24 cellular contexts compared by ENCODE assay signal in genomic region chr9:17148324-17148723, GRCh38.
"Had no signal": no experiment of that assay in that cellular context is flagged by ENCODE, and none has a peak within 500 bp of the region (broad histone marks: within the 10 kb centered on the region; RNA-seq: fewer than 3 reads in every experiment).

No MANE protein-coding gene starts in this region.

- H3K4me3 ChIP-seq: hepatocyte, left ventricle myocardium inferior, lung, mucosa of descending colon, ovary, right atrium auricular region, right lobe of liver, smooth muscle cell, stomach, testis, thyroid gland, transverse colon, upper lobe of left lung had no signal

- H3K9me3 ChIP-seq: mucosa of descending colon, ovary, right atrium auricular region, right lobe of liver, stomach, testis, thyroid gland, transverse colon, upper lobe of left lung had no signal

- H3K27me3 Mint-ChIP-seq: naive thymus-derived CD4-positive, alpha-beta T cell; natural killer cell treated with Interleukin-12 subunit alpha and Interleukin-12 subunit beta and Interleukin-15 and Interleukin-18, amount 100 ng/mL, for 72 hours; progenitor cell of endocrine pancreas; stimulated activated memory B cell treated with anti-CD40 and anti-IgM and Interleukin-4, amounts not matched to agents 10 μg/mL and 1 μg/mL and 100 μg/mL, for 72 hours had no signal

- DNase-seq: islet precursor cell; left ventricle myocardium inferior; midbrain; mucosa of descending colon; naive thymus-derived CD4-positive, alpha-beta T cell; ovary; right lobe of liver; stimulated activated CD4-positive, alpha-beta T cell treated with anti-CD3 and anti-CD28 coated beads, Interleukin-1b, Interleukin-23, amount 100 ng/mL, for 48 hours; stimulated activated CD4-positive, alpha-beta T cell treated with anti-CD3 and anti-CD28 coated beads, Interleukin-2, amount 100 ng/mL, for 48 hours; stimulated activated CD4-positive, alpha-beta T cell treated with anti-CD3 and anti-CD28 coated beads, Interleukin-4, amount 100 ng/mL, for 4 hours; stimulated activated CD8-positive, alpha-beta memory T cell treated with anti-CD3 and anti-CD28 coated beads, Interleukin-4, amount 100 ng/mL, for 48 hours; stimulated activated naive CD8-positive, alpha-beta T cell treated with anti-CD3 and anti-CD28 coated beads, Interleukin-15, Interleukin-2, amounts not matched to agents 100 U/mL and 50 U/mL, for 24 hours; stomach; testis; thyroid gland; transverse colon; upper lobe of left lung had no signal

- H3K27me3 ChIP-seq: hepatocyte, ovary, right atrium auricular region, right lobe of liver, stomach, testis, thyroid gland, transverse colon, upper lobe of left lung had no signal

- H3K4me1 Mint-ChIP-seq: naive thymus-derived CD4-positive, alpha-beta T cell; stimulated activated memory B cell treated with anti-CD40 and anti-IgM and Interleukin-4, amounts not matched to agents 10 μg/mL and 1 μg/mL and 100 μg/mL, for 72 hours had no signal

- H3K27ac ChIP-seq: hepatocyte, left ventricle myocardium inferior, ovary, right atrium auricular region, right lobe of liver, stomach, testis, thyroid gland, transverse colon, upper lobe of left lung had no signal

- H3K36me3 Mint-ChIP-seq: stimulated activated memory B cell treated with anti-CD40 and anti-IgM and Interleukin-4, amounts not matched to agents 10 μg/mL and 1 μg/mL and 100 μg/mL, for 72 hours had no signal

- H3K4me3 Mint-ChIP-seq: naive thymus-derived CD4-positive, alpha-beta T cell; natural killer cell treated with Interleukin-12 subunit alpha and Interleukin-12 subunit beta and Interleukin-15 and Interleukin-18, amount 100 ng/mL, for 72 hours; stimulated activated memory B cell treated with anti-CD40 and anti-IgM and Interleukin-4, amounts not matched to agents 10 μg/mL and 1 μg/mL and 100 μg/mL, for 72 hours had no signal

- ATAC-seq: mucosa of descending colon; naive thymus-derived CD4-positive, alpha-beta T cell; natural killer cell treated with Interleukin-12 subunit alpha and Interleukin-12 subunit beta and Interleukin-15 and Interleukin-18, amount 100 ng/mL, for 72 hours; stimulated activated memory B cell treated with anti-CD40 and anti-IgM and Interleukin-4, amounts not matched to agents 10 μg/mL and 1 μg/mL and 100 μg/mL, for 72 hours; stimulated activated naive CD8-positive, alpha-beta T cell treated with anti-CD3 and anti-CD28 coated beads, Interleukin-15, Interleukin-2, amounts not matched to agents 100 U/mL and 50 U/mL, for 24 hours had no signal

- H2AFZ ChIP-seq: hepatocyte had no signal

- H3K27ac Mint-ChIP-seq: naive thymus-derived CD4-positive, alpha-beta T cell; natural killer cell treated with Interleukin-12 subunit alpha and Interleukin-12 subunit beta and Interleukin-15 and Interleukin-18, amount 100 ng/mL, for 72 hours; progenitor cell of endocrine pancreas; stimulated activated memory B cell treated with anti-CD40 and anti-IgM and Interleukin-4, amounts not matched to agents 10 μg/mL and 1 μg/mL and 100 μg/mL, for 72 hours had no signal

- H3K4me2 ChIP-seq: hepatocyte, smooth muscle cell had no signal

- H3K4me1 ChIP-seq: left ventricle myocardium inferior, right atrium auricular region, stomach, testis, thyroid gland, transverse colon, upper lobe of left lung had no signal
